ENCODE assay signal across 7 cellular contexts in the genomic region with DNA sequence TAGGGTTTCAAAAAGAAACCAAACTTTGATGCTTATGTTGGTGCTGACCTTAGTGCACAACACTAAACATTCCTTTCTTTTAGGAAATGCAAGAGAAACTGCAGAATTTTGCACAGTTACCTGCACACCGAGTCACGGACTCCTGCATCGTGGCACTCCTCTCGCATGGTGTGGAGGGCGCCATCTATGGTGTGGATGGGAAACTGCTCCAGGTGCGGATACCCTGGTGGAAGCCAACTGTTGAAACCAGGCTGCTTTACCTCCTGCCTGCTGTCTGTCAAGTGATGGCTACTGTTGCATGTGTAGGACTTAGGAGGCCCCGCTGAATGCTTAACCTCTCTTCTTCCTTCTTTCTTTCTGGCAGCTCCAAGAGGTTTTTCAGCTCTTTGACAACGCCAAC. TPM values are rescaled to one million over a fixed set of nuclear protein-coding genes. Genes with fewer than 3 reads are reported as not detected.
DNase-seq lines count a peak whose midpoint lies in the region; ATAC-seq and TF ChIP-seq lines count a peak whose summit lies in the region.

No MANE protein-coding gene starts in this region.

- H3K27ac ChIP-seq in foreskin keratinocyte = no peak overlapping the region

- TF ChIP-seq CTCF in GM13976 (IDR thresholded peaks at IDR 0.05; ENCODE audit: borderline replicate concordance, control extremely low read depth, extremely low read depth, insufficient read depth, missing control alignments) (peak; percentile 48), NB4 (IDR thresholded peaks at IDR 0.05; ENCODE audit: low read depth, low read length) (peak; percentile 90), foreskin keratinocyte (conservative IDR thresholded peaks at IDR 0.05) (peak; percentile 63)

- no peak overlapping the region for H3K4me3 ChIP-seq in NB4 (ENCODE audit: low read depth, low read length)

- no peak for TF ChIP-seq POLR2A in NB4 (IDR thresholded peaks at IDR 0.05; ENCODE audit: extremely low read depth, insufficient read length)

- ATAC-seq in foreskin keratinocyte = peak; percentile 85
- no peak for ATAC-seq in HG02840 (IDR thresholded peaks at IDR 0.05; ENCODE audit: low FRiP score, unreplicated experiment)
- no peak for ATAC-seq in HG03139 (IDR thresholded peaks at IDR 0.05; ENCODE audit: unreplicated experiment)

- no peaks in the 10 kb centered on the region for H3K27me3 ChIP-seq in foreskin keratinocyte

- H3K4me1 ChIP-seq in foreskin keratinocyte = peaks cover 7% of the 10 kb centered on the region

- in situ Hi-C loops in GM13976 (cut with MboI; ENCODE audit: low sequenced_read_pairs, unreplicated experiment) = no loop called here

- no peak for DNase-seq in GM13976 (ENCODE audit: low spot score)
- DNase-seq in NB4 (ENCODE audit: low read depth) = peak; percentile 78
- DNase-seq in activated T-cell treated with anti-CD3 and anti-CD28 coated beads, Interleukin-2, amount 50 U/mL, for 1 hour = peak; percentile 69
- no peak for DNase-seq in foreskin keratinocyte
- peak; percentile 28 to 42 for DNase-seq in stimulated activated CD4-positive, alpha-beta T cell treated with anti-CD3 and anti-CD28 coated beads, Interleukin-15, amount 100 ng/mL, for 1 hour (ENCODE audit: low read depth in 1 of 2, low spot score in 1 of 2)

RNA-seq across cellular contexts. Expression of a gene that starts 11.7 kb away (rescaled TPM):
- 21.4 and 23.9 TPM in 2 replicates for total RNA-seq in foreskin keratinocyte
- 10.1 and 12.3 TPM in 2 replicates for polyA plus RNA-seq in foreskin keratinocyte

RNA-seq across cellular contexts. Expression of a gene that starts 15.1 kb away (rescaled TPM):
- 6.7 and 7.6 TPM in 2 replicates for total RNA-seq in foreskin keratinocyte
- 8.4 and 10.1 TPM in 2 replicates for polyA plus RNA-seq in foreskin keratinocyte

RNA-seq across cellular contexts. Expression of a gene that starts 16.1 kb away (rescaled TPM):
- total RNA-seq in foreskin keratinocyte = 0.04 TPM in 1 of 2 replicates, not detected in the other
- 0.02 TPM in 1 of 2 replicates, not detected in the other for polyA plus RNA-seq in foreskin keratinocyte

RNA-seq across cellular contexts. Expression of a gene that starts 36.6 kb away (rescaled TPM):
- total RNA-seq in foreskin keratinocyte = 106 and 107 TPM in 2 replicates
- 141 and 152 TPM in 2 replicates for polyA plus RNA-seq in foreskin keratinocyte

Comparison
In these comparisons a context has a peak if more than half of its experiments do, and no peak if none do; other contexts are left out.
1. DNase-seq: peak in NB4 (single experiment), activated T-cell treated with anti-CD3 and anti-CD28 coated beads, Interleukin-2, amount 50 U/mL, for 1 hour (single experiment) and stimulated activated CD4-positive, alpha-beta T cell treated with anti-CD3 and anti-CD28 coated beads, Interleukin-15, amount 100 ng/mL, for 1 hour (2 of 2); none in GM13976 (single experiment) and foreskin keratinocyte (0 of 2).
2. Peak in every context shown above with its lines, with median percentiles within 50 percentile points of each other: CTCF ChIP-seq.